ENCODE assay signal across 8 cellular contexts in genomic region chr7:38660427-38661099, GRCh38.
A peak's percentile ranks its signal among the peaks of the same experiment; 100 is the strongest.
DNase-seq lines count a peak whose midpoint lies in the region; ATAC-seq and TF ChIP-seq lines count a peak whose summit lies in the region.

No MANE protein-coding gene starts in this region.

- no peaks in the 10 kb centered on the region for H3K4me1 Mint-ChIP-seq in activated naive CD8-positive, alpha-beta T cell treated with anti-CD3 and anti-CD28 coated beads, Interleukin-2, amount 50 U/mL, for 24 hours

- H3K36me3 Mint-ChIP-seq in activated naive CD8-positive, alpha-beta T cell treated with anti-CD3 and anti-CD28 coated beads, Interleukin-2, amount 50 U/mL, for 24 hours (ENCODE audit: low read depth): no peaks in the 10 kb centered on the region

- H3K9me3 Mint-ChIP-seq in activated naive CD8-positive, alpha-beta T cell treated with anti-CD3 and anti-CD28 coated beads, Interleukin-2, amount 50 U/mL, for 24 hours: no peaks in the 10 kb centered on the region

- no peak overlapping the region for H3K4me3 Mint-ChIP-seq in activated naive CD8-positive, alpha-beta T cell treated with anti-CD3 and anti-CD28 coated beads, Interleukin-2, amount 50 U/mL, for 24 hours

- DNase-seq in AG20443 (ENCODE audit: low spot score) (peak; percentile 71), GM13976 (ENCODE audit: low spot score) (peak; percentile 51), NCI-H446 treated with DMSO at 0.1 percent for 48 hours (lab: John Stamatoyannopoulos, UW) (peak; percentile 25), iPS-NIHi11 (ENCODE audit: low spot score) (peak; percentile 68), NCI-H1048 (lab: John Stamatoyannopoulos, UW) (no peak)
- peak; percentile 22 for DNase-seq in activated naive CD8-positive, alpha-beta T cell treated with anti-CD3 and anti-CD28 coated beads, Interleukin-2, amount 50 U/mL, for 24 hours
- peak; percentile 19 for DNase-seq in stimulated activated naive CD8-positive, alpha-beta T cell treated with anti-CD3 and anti-CD28 coated beads, Interleukin-15, Interleukin-2, amounts not matched to agents 100 U/mL and 50 U/mL, for 24 hours

- ATAC-seq in HG02970 (IDR thresholded peaks at IDR 0.05; ENCODE audit: low FRiP score, unreplicated experiment): peak; percentile 67
- peak; percentile 71 for ATAC-seq in activated naive CD8-positive, alpha-beta T cell treated with anti-CD3 and anti-CD28 coated beads, Interleukin-2, amount 50 U/mL, for 24 hours
- ATAC-seq in stimulated activated naive CD8-positive, alpha-beta T cell treated with anti-CD3 and anti-CD28 coated beads, Interleukin-15, Interleukin-2, amounts not matched to agents 100 U/mL and 50 U/mL, for 24 hours: no peak

- H3K27ac Mint-ChIP-seq in activated naive CD8-positive, alpha-beta T cell treated with anti-CD3 and anti-CD28 coated beads, Interleukin-2, amount 50 U/mL, for 24 hours: no peak overlapping the region

- peaks cover 18% of the 10 kb centered on the region for H3K27me3 Mint-ChIP-seq in activated naive CD8-positive, alpha-beta T cell treated with anti-CD3 and anti-CD28 coated beads, Interleukin-2, amount 50 U/mL, for 24 hours

- in situ Hi-C loops in GM13976 (cut with MboI; ENCODE audit: low sequenced_read_pairs, unreplicated experiment): loop anchor here (10.0 kb wide), 1 partner anchor 256 kb away; no protein-coding TSS in a partner anchor

- peak; percentile 76 for TF ChIP-seq CTCF in GM13976 (IDR thresholded peaks at IDR 0.05; ENCODE audit: borderline replicate concordance, control extremely low read depth, extremely low read depth, insufficient read depth, missing control alignments)
